10 cellular contexts compared by ENCODE assay signal in genomic region chr5:123090641-123091257, GRCh38. TPM values are rescaled to one million over a fixed set of nuclear protein-coding genes. Genes with fewer than 3 reads are reported as not detected.
DNase-seq lines count a peak whose midpoint lies in the region; ATAC-seq, FAIRE-seq and TF ChIP-seq lines count a peak whose summit lies in the region.
"Had no signal": no experiment of that assay in that cellular context is flagged by ENCODE, and none has a peak within 500 bp of the region (broad histone marks: within the 10 kb centered on the region; RNA-seq: fewer than 3 reads in every experiment).

No MANE protein-coding gene starts in this region.

- H3K4me1 ChIP-seq in GM23338 (ENCODE audit: insufficient read depth) (peaks cover 50% of the 10 kb centered on the region), astrocyte (ENCODE audit: insufficient read depth, low read length) (peaks cover 12% of the 10 kb centered on the region), small intestine (ENCODE audit: control insufficient read depth in 2 of 2, insufficient read depth in 1 of 2, low read depth in 1 of 2, low read length in 1 of 2) (no peaks in the 10 kb centered on the region)

- TF ChIP-seq CTCF in GM23338 (conservative IDR thresholded peaks at IDR 0.05; ENCODE audit: low read depth in 2 of 2) (no peak), astrocyte (IDR thresholded peaks at IDR 0.05; ENCODE audit: insufficient read depth, low read depth, low read length) (no peak)

- H3K79me2 ChIP-seq in GM23338 (replicated peaks; ENCODE audit: insufficient read depth) (no peaks in the 10 kb centered on the region), astrocyte (ENCODE audit: insufficient read depth, low read length) (no peaks in the 10 kb centered on the region)

- no peak for ATAC-seq in GM23338

- no peak overlapping the region for H3K9ac ChIP-seq in astrocyte (ENCODE audit: low read length)

- H3K36me3 Mint-ChIP-seq in GM23338 (ENCODE audit: low read depth) (no peaks in the 10 kb centered on the region; the same call in 1 of the 3 replicates), astrocyte (ENCODE audit: low read depth, unreplicated experiment) (peaks cover 1% of the 10 kb centered on the region)
- H3K36me3 Mint-ChIP-seq in activated CD4-positive, alpha-beta T cell treated with anti-CD3 and anti-CD28 coated beads, Interleukin-2, amount 10 ng/mL, durations not matched to agents 7 days and 5 days (ENCODE audit: low read depth): peaks cover 2% of the 10 kb centered on the region

- 5 to 8% (median 6%) methylated on average over 27 to 40 of the region's 40 CpGs for WGBS in small intestine, 3 donors

- peaks cover 59% of the 10 kb centered on the region for H3K4me1 Mint-ChIP-seq in GM23338
- H3K4me1 Mint-ChIP-seq in astrocyte (ENCODE audit: low read depth, unreplicated experiment): peaks cover 11% of the 10 kb centered on the region
- peaks cover 19% of the 10 kb centered on the region for H3K4me1 Mint-ChIP-seq in activated CD4-positive, alpha-beta T cell treated with anti-CD3 and anti-CD28 coated beads, Interleukin-2, amount 10 ng/mL, durations not matched to agents 7 days and 5 days

- no peaks in the 10 kb centered on the region for H3K9me2 ChIP-seq in GM23338 (ENCODE audit: insufficient read depth)

- H3K4me3 Mint-ChIP-seq in GM23338: peak overlapping the region; percentile 76
- H3K4me3 Mint-ChIP-seq in astrocyte (ENCODE audit: unreplicated experiment): peak overlapping the region; percentile 73
- no peak overlapping the region for H3K4me3 Mint-ChIP-seq in activated CD4-positive, alpha-beta T cell treated with anti-CD3 and anti-CD28 coated beads, Interleukin-2, amount 10 ng/mL, durations not matched to agents 7 days and 5 days

- H3F3A ChIP-seq in GM23338 (replicated peaks; ENCODE audit: low read depth): peaks cover 18% of the 10 kb centered on the region

- H3K4me3 ChIP-seq in GM23338 (peak overlapping the region; percentile 82), astrocyte (ENCODE audit: insufficient read depth, low read depth, low read length) (no peak overlapping the region), small intestine (ENCODE audit: low read depth in 1 of 2, low read length in 2 of 2) (peak overlapping the region; percentile 21 to 28)

- H3K27ac ChIP-seq in GM23338 (ENCODE audit: low read depth) (no peak overlapping the region), astrocyte (ENCODE audit: low read depth, low read length) (no peak overlapping the region), small intestine (ENCODE audit: low read depth in 1 of 2, low read length in 1 of 2) (peak overlapping the region in 1 of 2 donors; percentile 13)

- H3K9me3 Mint-ChIP-seq in GM23338: peaks cover 10% of the 10 kb centered on the region; the same call in 2 of the 3 replicates
- H3K9me3 Mint-ChIP-seq in astrocyte (ENCODE audit: unreplicated experiment): peaks cover 19% of the 10 kb centered on the region
- H3K9me3 Mint-ChIP-seq in activated CD4-positive, alpha-beta T cell treated with anti-CD3 and anti-CD28 coated beads, Interleukin-2, amount 10 ng/mL, durations not matched to agents 7 days and 5 days: no peaks in the 10 kb centered on the region

- H3K27ac Mint-ChIP-seq in GM23338 (no peak overlapping the region), astrocyte (ENCODE audit: unreplicated experiment) (peak overlapping the region; percentile 43)
- H3K27ac Mint-ChIP-seq in activated CD4-positive, alpha-beta T cell treated with anti-CD3 and anti-CD28 coated beads, Interleukin-2, amount 10 ng/mL, durations not matched to agents 7 days and 5 days: no peak overlapping the region

- H3K27me3 Mint-ChIP-seq in GM23338 (ENCODE audit: insufficient read depth, low read depth, poor library complexity) (peaks cover 96% of the 10 kb centered on the region), astrocyte (ENCODE audit: low read depth, unreplicated experiment) (peaks cover 73% of the 10 kb centered on the region)
- peaks cover 79% of the 10 kb centered on the region for H3K27me3 Mint-ChIP-seq in activated CD4-positive, alpha-beta T cell treated with anti-CD3 and anti-CD28 coated beads, Interleukin-2, amount 10 ng/mL, durations not matched to agents 7 days and 5 days

- H4K20me1 ChIP-seq in GM23338 (replicated peaks; ENCODE audit: insufficient read depth) (peaks cover 31% of the 10 kb centered on the region), astrocyte (ENCODE audit: insufficient read depth, low read length) (peaks cover 30% of the 10 kb centered on the region)

- POLR2A ChIA-PET in activated CD4-positive, alpha-beta T cell treated with anti-CD3 and anti-CD28 coated beads, Interleukin-2, amount 10 ng/mL, durations not matched to agents 7 days and 5 days (lab: Charles Lee): no interaction called here

- peaks cover 100% of the 10 kb centered on the region for H3K27me3 ChIP-seq in GM23338 (ENCODE audit: insufficient read depth)
- H3K27me3 ChIP-seq in astrocyte (ENCODE audit: insufficient read depth, low read length): peaks cover 93% of the 10 kb centered on the region
- H3K27me3 ChIP-seq in small intestine (ENCODE audit: control insufficient read depth in 2 of 2, insufficient read depth in 2 of 2, low read length in 2 of 2): peaks cover 23 to 59% of the 10 kb centered on the region in 2 donors

- H2AFZ ChIP-seq in GM23338: peak overlapping the region; percentile 76; the same call in 1 of the 2 replicates
- peak overlapping the region; percentile 26 for H2AFZ ChIP-seq in astrocyte (ENCODE audit: low read depth, low read length)

- peak overlapping the region; percentile 98 for H3K4me2 ChIP-seq in GM23338
- H3K4me2 ChIP-seq in astrocyte (ENCODE audit: low read length): peak overlapping the region; percentile 80

- DNase-seq in GM23338 (ENCODE audit: low spot score) (peak; percentile 60), astrocyte (ENCODE audit: low read depth) (no peak), iPS-NIHi11 (ENCODE audit: low spot score) (peak; percentile 36), small intestine (no peak), LoVo (ENCODE audit: low spot score) (no peak), cerebellum (ENCODE audit: low spot score) (no peak)
- no peak for DNase-seq in central memory CD4-positive, alpha-beta T cell
- no peak for DNase-seq in activated CD4-positive, alpha-beta T cell treated with anti-CD3 and anti-CD28 coated beads, Interleukin-2, amount 10 ng/mL, durations not matched to agents 7 days and 5 days

- no peaks in the 10 kb centered on the region for H3K36me3 ChIP-seq in GM23338 (ENCODE audit: insufficient read depth)
- no peaks in the 10 kb centered on the region for H3K36me3 ChIP-seq in astrocyte (ENCODE audit: insufficient read depth, low read length)
- H3K36me3 ChIP-seq in small intestine (ENCODE audit: control insufficient read depth in 2 of 2, insufficient read depth in 2 of 2, low read length in 2 of 2): no peaks in the 10 kb centered on the region

- CTCF ChIA-PET in activated CD4-positive, alpha-beta T cell treated with anti-CD3 and anti-CD28 coated beads, Interleukin-2, amount 10 ng/mL, durations not matched to agents 7 days and 5 days (lab: Charles Lee): no interaction called here

- H3K9me3 ChIP-seq in astrocyte (ENCODE audit: insufficient read depth, low read depth, low read length) (peaks cover 7% of the 10 kb centered on the region), small intestine (ENCODE audit: control insufficient read depth, low read depth) (no peaks in the 10 kb centered on the region)

- FAIRE-seq in astrocyte (lab: Jason Lieb, UNC) (no peak), small intestine (lab: Jason Lieb, UNC) (no peak)
- FAIRE-seq: frontal cortex had no signal

TF ChIP-seq in GM23338, 12 proteins besides CTCF, POLR2A, EP300 and RAD21:
- TF ChIP-seq STAT1 (IDR thresholded peaks at IDR 0.05; ENCODE audit: unreplicated experiment) (no peak), EZH2phosphoT487 (IDR thresholded peaks at IDR 0.05; ENCODE audit: unreplicated experiment) (peak; percentile 72)

RNA-seq across cellular contexts. Expression of gene PRDM6, which starts 1.7 kb away (rescaled TPM):
- total RNA-seq in GM23338 (2014; rRNA removed; shearing (Covaris generic)): 0.12 and 0.14 TPM in 2 replicates
- polyA plus RNA-seq in GM23338 (2016; fragmentation: Nextera tagmentation; extraction: Ambion mirVana): 0.05 TPM in 2 replicates
- total RNA-seq in astrocyte: 0.43 and 1.2 TPM in 2 replicates
- under 1 TPM in 2 of 3 donors, not detected in 1; 0.34 to 0.54 TPM for polyA plus RNA-seq in small intestine
- not detected for total RNA-seq in activated CD4-positive, alpha-beta T cell treated with anti-CD3 and anti-CD28 coated beads, Interleukin-2, amount 10 ng/mL, durations not matched to agents 7 days and 5 days
- total RNA-seq in cerebellum: 0.64 TPM
- total RNA-seq: T-helper 2 cell treated with Interferon-gamma antibody and Interleukin-4, amounts not matched to agents 100 ng/mL and 5 ng/mL, for 36 hours had no signal

RNA-seq across cellular contexts. Expression of gene PPIC, which starts 54.2 kb away (rescaled TPM):
- total RNA-seq in GM23338 (2014; rRNA removed; shearing (Covaris generic)): 13.9 and 21.3 TPM in 2 replicates
- polyA plus RNA-seq in GM23338 (2016; fragmentation: Nextera tagmentation; extraction: Ambion mirVana) (19.9 and 21.0 TPM in 2 replicates), small intestine (10 to 100 TPM; 23.0 to 46.4 (median 34.0) TPM)
- total RNA-seq in astrocyte (51.9 and 68.5 TPM in 2 replicates), cerebellum (4.7 TPM)
- not detected for total RNA-seq in activated CD4-positive, alpha-beta T cell treated with anti-CD3 and anti-CD28 coated beads, Interleukin-2, amount 10 ng/mL, durations not matched to agents 7 days and 5 days
- total RNA-seq: T-helper 2 cell treated with Interferon-gamma antibody and Interleukin-4, amounts not matched to agents 100 ng/mL and 5 ng/mL, for 36 hours had no signal

Comparison
In these comparisons a context has a peak if more than half of its experiments do, and no peak if none do; other contexts are left out.
1. DNase-seq: peak in GM23338 (single experiment) and iPS-NIHi11 (single experiment); none in astrocyte (single experiment), small intestine (single experiment), central memory CD4-positive, alpha-beta T cell (single experiment), LoVo (single experiment), activated CD4-positive, alpha-beta T cell treated with anti-CD3 and anti-CD28 coated beads, Interleukin-2, amount 10 ng/mL, durations not matched to agents 7 days and 5 days (single experiment) and cerebellum (single experiment).